In the genomic region with DNA sequence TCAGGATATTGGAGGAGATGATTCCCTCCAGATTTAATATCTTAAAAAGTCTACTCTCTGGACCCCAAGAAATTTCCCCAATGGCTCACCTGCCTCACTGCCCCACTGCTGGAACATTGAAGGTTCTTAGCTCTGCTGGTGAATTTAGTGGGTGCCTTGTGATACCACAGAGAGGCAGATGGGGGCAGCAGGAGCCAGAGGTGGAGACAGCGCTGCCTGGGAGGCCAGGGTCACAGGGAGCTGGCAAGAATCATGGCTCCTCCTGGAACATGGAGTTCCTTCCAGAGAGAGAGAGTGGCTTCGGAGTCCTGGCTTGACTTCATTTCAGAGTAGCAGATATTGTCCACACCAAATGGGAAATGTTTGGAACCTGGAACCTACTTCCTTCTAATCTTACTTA, we compare ENCODE assay signal across 8 cellular contexts.
DNase-seq lines count a peak whose midpoint lies in the region; ATAC-seq and TF ChIP-seq lines count a peak whose summit lies in the region.

No MANE protein-coding gene starts in this region.

- H2AFZ ChIP-seq in SK-N-SH (ENCODE audit: low read depth), result no peak overlapping the region
- H2AFZ ChIP-seq in mesenchymal stem cell (ENCODE audit: low read depth, low read length), result no peak overlapping the region

- no peak overlapping the region for H2AK5ac ChIP-seq in mesenchymal stem cell (ENCODE audit: low read length, severe bottlenecking)

- 50% methylated on average over 1 of the region's 2 CpGs for WGBS in SK-N-SH (ENCODE audit: low lambda C conversion rate)
- WGBS in mesenchymal stem cell, result 79% methylated on average over 2 of the region's 2 CpGs

- POLR2A ChIA-PET in SK-N-SH (lab: Yijun Ruan, JAX), result no interaction called here
- POLR2A ChIA-PET in MCF 10A (lab: Yijun Ruan, JAX), result interaction anchor here (1.3 kb wide), 1 partner anchor 496 kb away, joined by 5 read pairs; no protein-coding TSS in a partner anchor

- no peak overlapping the region for H3K18ac ChIP-seq in mesenchymal stem cell (ENCODE audit: low read depth in 1 of 2, low read length in 2 of 2)

- no peaks in the 10 kb centered on the region for H3K36me3 Mint-ChIP-seq in MCF 10A (ENCODE audit: insufficient read depth, unreplicated experiment)

- TF ChIP-seq RAD21 in SK-N-SH (IDR thresholded peaks at IDR 0.05; ENCODE audit: low read length), result peak; percentile 64

- H3K4me1 ChIP-seq in SK-N-SH (ENCODE audit: control insufficient read depth in 1 of 2, insufficient read depth in 2 of 2, low read depth in 1 of 2, low read length in 1 of 2), result no peaks in the 10 kb centered on the region
- H3K4me1 ChIP-seq in mesenchymal stem cell (ENCODE audit: control insufficient read depth, insufficient read depth, low read depth, low read length), result peaks cover 2% of the 10 kb centered on the region
- H3K4me1 ChIP-seq in upper lobe of right lung, result no peaks in the 10 kb centered on the region

- peak overlapping the region; percentile 29 for H3K27ac Mint-ChIP-seq in MCF 10A (ENCODE audit: low read depth, unreplicated experiment)

- no peaks in the 10 kb centered on the region for H3F3A ChIP-seq in SK-N-SH (replicated peaks; ENCODE audit: insufficient read depth)

- no peak overlapping the region for H2BK5ac ChIP-seq in mesenchymal stem cell (ENCODE audit: low read depth, low read length, poor library complexity, severe bottlenecking)

- DNase-seq in AML-193 (lab: John Stamatoyannopoulos, UW) (peak; percentile 50 to 53), SK-N-SH (peak; percentile 27), MCF 10A (ENCODE audit: unreplicated experiment) (peak; percentile 70), mesenchymal stem cell (peak; percentile 48), upper lobe of right lung (peak; percentile 69), NCI-H187 treated with DMSO at 0.1 percent for 48 hours (lab: John Stamatoyannopoulos, UW) (no peak)

- H3K9me3 Mint-ChIP-seq in MCF 10A (ENCODE audit: unreplicated experiment), result no peaks in the 10 kb centered on the region

- no peaks in the 10 kb centered on the region for H3K27me3 Mint-ChIP-seq in MCF 10A (ENCODE audit: insufficient read depth, unreplicated experiment)

- no peak overlapping the region for H2BK12ac ChIP-seq in mesenchymal stem cell (ENCODE audit: low read length in 2 of 2)

- no peaks in the 10 kb centered on the region for H4K20me1 ChIP-seq in SK-N-SH (ENCODE audit: insufficient read depth)

- ATAC-seq in GM18498 (IDR thresholded peaks at IDR 0.05; ENCODE audit: unreplicated experiment) (peak; percentile 82), HG03045 (IDR thresholded peaks at IDR 0.05; ENCODE audit: unreplicated experiment) (peak; percentile 71), upper lobe of right lung (peak; percentile 93)

- intact Hi-C loops in MCF 10A (cut with micrococcal nuclease) (loop anchor here (1.0 to 10.0 kb wide), 4 partner anchors 261 to 544 kb away; no protein-coding TSS in a partner anchor), upper lobe of right lung (cut with DNase I) (no loop called here)

- no peak overlapping the region for H4K91ac ChIP-seq in mesenchymal stem cell (ENCODE audit: low read length)

- no peak overlapping the region for H2BK120ac ChIP-seq in mesenchymal stem cell (ENCODE audit: low read depth, low read length)

- TF ChIP-seq EP300 in SK-N-SH (IDR thresholded peaks at IDR 0.05; ENCODE audit: borderline replicate concordance in 1 of 2, low read depth in 1 of 2, low read length in 1 of 2), result no peak

- no peak overlapping the region for H4K8ac ChIP-seq in mesenchymal stem cell (ENCODE audit: low read length)

- no peaks in the 10 kb centered on the region for H3K9me3 ChIP-seq in SK-N-SH
- no peaks in the 10 kb centered on the region for H3K9me3 ChIP-seq in mesenchymal stem cell (ENCODE audit: control insufficient read depth, low read length)
- H3K9me3 ChIP-seq in upper lobe of right lung, result no peaks in the 10 kb centered on the region

- no peak overlapping the region for H3K9ac ChIP-seq in SK-N-SH
- no peak overlapping the region for H3K9ac ChIP-seq in mesenchymal stem cell (ENCODE audit: low read length)

- H3K4me3 ChIP-seq in SK-N-SH (ENCODE audit: low read depth in 2 of 2, low read length in 1 of 2), result no peak overlapping the region
- H3K4me3 ChIP-seq in mesenchymal stem cell (ENCODE audit: insufficient read depth in 1 of 2, low read depth in 1 of 2, low read length in 2 of 2), result no peak overlapping the region
- H3K4me3 ChIP-seq in upper lobe of right lung, result no peak overlapping the region

- peaks cover 5% of the 10 kb centered on the region for H3K4me1 Mint-ChIP-seq in MCF 10A (ENCODE audit: insufficient read depth, unreplicated experiment)

- H3K27ac ChIP-seq in SK-N-SH (ENCODE audit: low read depth in 2 of 2, low read length in 1 of 2) (no peak overlapping the region), mesenchymal stem cell (ENCODE audit: low read length, poor library complexity, severe bottlenecking) (no peak overlapping the region), upper lobe of right lung (no peak overlapping the region)

- H3K36me3 ChIP-seq in SK-N-SH (replicated peaks in 1 of 2; ENCODE audit: control insufficient read depth in 1 of 2, insufficient read depth in 2 of 2, low read length in 1 of 2), result no peaks in the 10 kb centered on the region
- H3K36me3 ChIP-seq in mesenchymal stem cell (ENCODE audit: control insufficient read depth in 1 of 2, insufficient read depth in 2 of 2, low read depth in 1 of 2, low read length in 2 of 2), result no peaks in the 10 kb centered on the region
- H3K36me3 ChIP-seq in upper lobe of right lung, result no peaks in the 10 kb centered on the region

- H3K79me2 ChIP-seq in SK-N-SH (ENCODE audit: insufficient read depth), result no peaks in the 10 kb centered on the region

- BruUV-seq in MCF 10A (replicated peaks; lab: Mats Ljungman, UMichigan), result no TSS peak

- no peak overlapping the region for H3K14ac ChIP-seq in mesenchymal stem cell (ENCODE audit: low read length in 2 of 2)

- H3K79me1 ChIP-seq in mesenchymal stem cell (replicated peaks; ENCODE audit: low read length, poor library complexity, severe bottlenecking), result no peaks in the 10 kb centered on the region

- no peak overlapping the region for H3K4me3 Mint-ChIP-seq in MCF 10A (ENCODE audit: unreplicated experiment)

- no peak overlapping the region for H3K4ac ChIP-seq in mesenchymal stem cell (ENCODE audit: low read depth in 1 of 2, low read length in 2 of 2)

- H3K4me2 ChIP-seq in SK-N-SH (no peak overlapping the region), mesenchymal stem cell (ENCODE audit: low read length, poor library complexity, severe bottlenecking) (no peak overlapping the region)

- H2BK15ac ChIP-seq in mesenchymal stem cell (ENCODE audit: low read depth, poor library complexity, severe bottlenecking), result no peak overlapping the region

- CTCF ChIA-PET in SK-N-SH (lab: Yijun Ruan, JAX) (interaction anchor here (0.5 to 1.7 kb wide), 5 partner anchors 11 to 544 kb away, joined by 3 to 4 read pairs (median 4); no protein-coding TSS in a partner anchor), MCF 10A (lab: Yijun Ruan, JAX) (interaction anchor here (0.6 to 2.9 kb wide), 24 partner anchors 11 to 549 kb away, joined by 3 to 30 read pairs (median 4); no protein-coding TSS in a partner anchor)

- peak; percentile 44; the same call in 1 of the 2 replicates for TF ChIP-seq CTCF in SK-N-SH (IDR thresholded peaks at IDR 0.05)
- peak; percentile 86 for TF ChIP-seq CTCF in MCF 10A (IDR thresholded peaks at IDR 0.05; ENCODE audit: unreplicated experiment)
- TF ChIP-seq CTCF in upper lobe of right lung (IDR thresholded peaks at IDR 0.05), result peak; percentile 54

- H3K27me3 ChIP-seq in SK-N-SH (ENCODE audit: insufficient read depth) (no peaks in the 10 kb centered on the region), mesenchymal stem cell (ENCODE audit: control insufficient read depth in 1 of 2, insufficient read depth in 1 of 2, low read length in 2 of 2) (no peaks in the 10 kb centered on the region), upper lobe of right lung (no peaks in the 10 kb centered on the region)

- no peak overlapping the region for H3K23ac ChIP-seq in mesenchymal stem cell (ENCODE audit: low read length in 2 of 2)

- no peaks in the 10 kb centered on the region for H3K9me2 ChIP-seq in SK-N-SH

TF ChIP-seq in SK-N-SH, 30 proteins besides CTCF, POLR2A, EP300 and RAD21:
- TF ChIP-seq SMC3 (IDR thresholded peaks at IDR 0.05; ENCODE audit: low read depth, low read length), result peak; percentile 31; the same call in 1 of the 2 replicates
- TF ChIP-seq, protein P1, sequence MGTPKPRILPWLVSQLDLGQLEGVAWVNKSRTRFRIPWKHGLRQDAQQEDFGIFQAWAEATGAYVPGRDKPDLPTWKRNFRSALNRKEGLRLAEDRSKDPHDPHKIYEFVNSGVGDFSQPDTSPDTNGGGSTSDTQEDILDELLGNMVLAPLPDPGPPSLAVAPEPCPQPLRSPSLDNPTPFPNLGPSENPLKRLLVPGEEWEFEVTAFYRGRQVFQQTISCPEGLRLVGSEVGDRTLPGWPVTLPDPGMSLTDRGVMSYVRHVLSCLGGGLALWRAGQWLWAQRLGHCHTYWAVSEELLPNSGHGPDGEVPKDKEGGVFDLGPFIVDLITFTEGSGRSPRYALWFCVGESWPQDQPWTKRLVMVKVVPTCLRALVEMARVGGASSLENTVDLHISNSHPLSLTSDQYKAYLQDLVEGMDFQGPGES (IDR thresholded peaks at IDR 0.05; ENCODE audit: low read depth, low read length), result no peak
TF ChIP-seq in SK-N-SH: peak in this region for 1.
